In genomic region chr14:104559769-104560585, GRCh38 we compare ENCODE assay signal across 26 cellular contexts. TPM values are rescaled to one million over a fixed set of nuclear protein-coding genes. Genes with fewer than 3 reads are reported as not detected.
DNase-seq lines count a peak whose midpoint lies in the region; ATAC-seq and TF ChIP-seq lines count a peak whose summit lies in the region.
"Had no signal": no experiment of that assay in that cellular context is flagged by ENCODE, and none has a peak within 500 bp of the region (broad histone marks: within the 10 kb centered on the region; RNA-seq: fewer than 3 reads in every experiment).

No MANE protein-coding gene starts in this region.

- H3K9me3 Mint-ChIP-seq in natural killer cell treated with Interleukin-12 subunit alpha and Interleukin-12 subunit beta and Interleukin-15 and Interleukin-18, amount 100 ng/mL, for 72 hours: no peaks in the 10 kb centered on the region
- H3K9me3 Mint-ChIP-seq in natural killer cell (no peaks in the 10 kb centered on the region), chondrocyte (ENCODE audit: low read depth) (no peaks in the 10 kb centered on the region)
- H3K9me3 Mint-ChIP-seq: activated B cell treated with CpG ODN at 0.5 μM for 24 hours had no signal

- H3K27ac Mint-ChIP-seq in natural killer cell treated with Interleukin-12 subunit alpha and Interleukin-12 subunit beta and Interleukin-15 and Interleukin-18, amount 100 ng/mL, for 72 hours: no peak overlapping the region
- no peak overlapping the region for H3K27ac Mint-ChIP-seq in natural killer cell
- no peak overlapping the region for H3K27ac Mint-ChIP-seq in chondrocyte (ENCODE audit: unreplicated experiment)
- H3K27ac Mint-ChIP-seq: activated B cell treated with CpG ODN at 0.5 μM for 24 hours had no signal

- H3K36me3 Mint-ChIP-seq in natural killer cell treated with Interleukin-12 subunit alpha and Interleukin-12 subunit beta and Interleukin-15 and Interleukin-18, amount 100 ng/mL, for 72 hours: no peaks in the 10 kb centered on the region
- no peaks in the 10 kb centered on the region for H3K36me3 Mint-ChIP-seq in natural killer cell
- H3K36me3 Mint-ChIP-seq in chondrocyte (ENCODE audit: low read depth): no peaks in the 10 kb centered on the region

- peaks cover 0 to 5% of the 10 kb centered on the region in 2 donors for H3K27me3 Mint-ChIP-seq in natural killer cell treated with Interleukin-12 subunit alpha and Interleukin-12 subunit beta and Interleukin-15 and Interleukin-18, amount 100 ng/mL, for 72 hours
- H3K27me3 Mint-ChIP-seq in natural killer cell (ENCODE audit: low read depth in 2 of 2): peaks cover 0 to 4% of the 10 kb centered on the region in 2 donors
- peaks cover 28% of the 10 kb centered on the region for H3K27me3 Mint-ChIP-seq in chondrocyte (ENCODE audit: low read depth)

- no peak overlapping the region for H3K27ac ChIP-seq in upper lobe of right lung
- H3K27ac ChIP-seq: breast epithelium, KMS-11 had no signal

- intact Hi-C loops in natural killer cell (cut with micrococcal nuclease): loop anchor here (5.0 kb wide), 1 partner anchor 468 kb away; no protein-coding TSS in a partner anchor
- intact Hi-C loops in mucosa of descending colon (cut with DNase I, micrococcal nuclease): loop anchor here (5.0 to 10.0 kb wide), 2 partner anchors 423 to 425 kb away; partner anchors contain the start of gene KIF26A (in 2 of the 2)
- intact Hi-C loops in upper lobe of right lung (cut with DNase I): loop anchor here (10.0 kb wide), 1 partner anchor 425 kb away; the partner anchor contains the start of gene KIF26A

- no peaks in the 10 kb centered on the region for H3K36me3 ChIP-seq in mucosa of descending colon (ENCODE audit: low read depth)
- no peaks in the 10 kb centered on the region for H3K36me3 ChIP-seq in upper lobe of right lung
- H3K36me3 ChIP-seq: breast epithelium had no signal

- TF ChIP-seq CTCF in natural killer cell (IDR thresholded peaks at IDR 0.05): no peak
- no peak for TF ChIP-seq CTCF in chondrocyte (IDR thresholded peaks at IDR 0.05)
- no peak for TF ChIP-seq CTCF in mucosa of descending colon (IDR thresholded peaks at IDR 0.05)
- TF ChIP-seq CTCF in upper lobe of right lung (IDR thresholded peaks at IDR 0.05): no peak

- no peaks in the 10 kb centered on the region for H3K4me1 ChIP-seq in mucosa of descending colon (ENCODE audit: low read depth)
- H3K4me1 ChIP-seq in upper lobe of right lung: no peaks in the 10 kb centered on the region

- no peak for ATAC-seq in natural killer cell treated with Interleukin-12 subunit alpha and Interleukin-12 subunit beta and Interleukin-15 and Interleukin-18, amount 100 ng/mL, for 72 hours
- ATAC-seq in natural killer cell (no peak), mucosa of descending colon (no peak), upper lobe of right lung (no peak), HG02840 (IDR thresholded peaks at IDR 0.05; ENCODE audit: low FRiP score, unreplicated experiment) (no peak)
- ATAC-seq: HCT116, right cardiac atrium had no signal

- no peaks in the 10 kb centered on the region for H3K4me1 Mint-ChIP-seq in natural killer cell treated with Interleukin-12 subunit alpha and Interleukin-12 subunit beta and Interleukin-15 and Interleukin-18, amount 100 ng/mL, for 72 hours (ENCODE audit: low read depth in 2 of 2)
- H3K4me1 Mint-ChIP-seq in natural killer cell (peaks cover 0 to 6% of the 10 kb centered on the region in 2 donors), chondrocyte (ENCODE audit: low read depth) (no peaks in the 10 kb centered on the region)

- peaks cover 22% of the 10 kb centered on the region for H3K27me3 ChIP-seq in upper lobe of right lung

- H3K4me3 ChIP-seq in mucosa of descending colon (no peak overlapping the region), upper lobe of right lung (no peak overlapping the region)
- H3K4me3 ChIP-seq: breast epithelium had no signal

- DNase-seq in natural killer cell treated with Interleukin-12 subunit alpha and Interleukin-12 subunit beta and Interleukin-15 and Interleukin-18, amount 100 ng/mL, for 72 hours (ENCODE audit: low spot score): peak; percentile 55
- no peak for DNase-seq in natural killer cell
- DNase-seq in chondrocyte (ENCODE audit: low spot score): peak; percentile 77
- DNase-seq in mucosa of descending colon: peak in 2 of 3 donors; percentile 10 to 27
- DNase-seq in upper lobe of right lung: peak; percentile 56
- no peak for DNase-seq in DMS153 (lab: John Stamatoyannopoulos, UW)
- DNase-seq in NCI-H2107 treated with DMSO at 0.1 percent for 48 hours (lab: John Stamatoyannopoulos, UW; ENCODE audit: unreplicated experiment): no peak
- DNase-seq: activated B cell treated with CpG ODN at 0.5 μM for 24 hours; activated CD4-positive, alpha-beta T cell treated with anti-CD3 and anti-CD28 coated beads, Interleukin-2, amount 50 U/mL, for 1 hour; activated T-cell treated with anti-CD3 and anti-CD28 coated beads, Interleukin-2, amount 50 U/mL, for 48 hours; amniotic stem cell; effector CD8-positive, alpha-beta T cell; islet precursor cell; mammary epithelial cell; NCI-H1436; NCI-H2081 treated with DMSO at 0.1 percent for 48 hours; NCI-H524 treated with DMSO at 0.1 percent for 48 hours; NK-92 treated with Interleukin-12 subunit alpha and Interleukin-12 subunit beta, amount 100 ng/mL, for 24 hours; stimulated activated CD4-positive, alpha-beta T cell treated with anti-CD3 and anti-CD28 coated beads, Interleukin-2, amount 100 ng/mL, for 48 hours; substantia nigra had no signal

- H3K9me3 ChIP-seq in mucosa of descending colon (no peaks in the 10 kb centered on the region), upper lobe of right lung (no peaks in the 10 kb centered on the region)
- H3K9me3 ChIP-seq: breast epithelium had no signal

- H3K4me3 Mint-ChIP-seq in natural killer cell treated with Interleukin-12 subunit alpha and Interleukin-12 subunit beta and Interleukin-15 and Interleukin-18, amount 100 ng/mL, for 72 hours: no peak overlapping the region
- no peak overlapping the region for H3K4me3 Mint-ChIP-seq in natural killer cell
- H3K4me3 Mint-ChIP-seq in chondrocyte (ENCODE audit: unreplicated experiment): no peak overlapping the region
- H3K4me3 Mint-ChIP-seq: activated B cell treated with CpG ODN at 0.5 μM for 24 hours had no signal

RNA-seq across cellular contexts. Expression of gene C14orf180, which starts 19.6 kb away (rescaled TPM):
- not detected for total RNA-seq in natural killer cell treated with Interleukin-12 subunit alpha and Interleukin-12 subunit beta and Interleukin-15 and Interleukin-18, amount 100 ng/mL, for 72 hours
- total RNA-seq in natural killer cell: not detected
- total RNA-seq in chondrocyte: not detected in 3 replicates
- under 1 TPM; 0.19 to 0.61 (median 0.54) TPM for total RNA-seq in mucosa of descending colon
- total RNA-seq in upper lobe of right lung: 0.14 TPM
- total RNA-seq: activated B cell treated with CpG ODN at 0.5 μM for 24 hours, epithelial cell of proximal tubule, mammary epithelial cell had no signal

RNA-seq across cellular contexts. Expression of gene TMEM179, which starts 44.6 kb away (rescaled TPM):
- under 1 TPM; 0.48 to 0.84 TPM for total RNA-seq in natural killer cell treated with Interleukin-12 subunit alpha and Interleukin-12 subunit beta and Interleukin-15 and Interleukin-18, amount 100 ng/mL, for 72 hours
- total RNA-seq in natural killer cell (not detected), chondrocyte (0.54 to 1.2 TPM (median 0.75 TPM) in 3 replicates), mucosa of descending colon (1 to 10 TPM in 1 of 3 donors, under 1 TPM in 2; 0.64 to 8.4 (median 0.82) TPM), upper lobe of right lung (not detected)
- total RNA-seq: activated B cell treated with CpG ODN at 0.5 μM for 24 hours, breast epithelium, epithelial cell of proximal tubule had no signal

Comparison
In these comparisons a context has a peak if more than half of its experiments do, and no peak if none do; other contexts are left out.
1. DNase-seq: peak in natural killer cell treated with Interleukin-12 subunit alpha and Interleukin-12 subunit beta and Interleukin-15 and Interleukin-18, amount 100 ng/mL, for 72 hours (single experiment), chondrocyte (single experiment), mucosa of descending colon (2 of 3) and upper lobe of right lung (single experiment); none in natural killer cell (single experiment), DMS153 (single experiment) and NCI-H2107 treated with DMSO at 0.1 percent for 48 hours (single experiment).